Comparison of ENCODE assay signal across 29 cellular contexts in the genomic region with DNA sequence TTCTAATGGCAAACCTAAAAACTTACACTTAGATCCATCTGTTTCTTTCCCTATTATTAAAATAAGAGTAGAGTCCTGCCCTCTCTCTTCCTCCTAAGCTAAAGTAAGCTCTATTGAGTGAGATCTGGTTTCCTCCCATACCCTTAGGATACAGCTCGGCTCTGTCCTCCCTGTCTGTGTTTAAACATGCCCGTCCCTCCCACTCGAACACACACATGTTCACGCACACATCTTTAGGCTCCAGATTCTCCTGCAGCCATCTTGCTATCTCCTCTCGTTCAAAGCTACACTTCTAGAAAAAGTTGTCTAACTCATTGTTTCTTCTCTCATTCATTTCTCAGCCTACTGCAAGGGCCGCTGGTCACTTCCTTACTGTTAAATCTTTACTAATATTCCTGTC.
"Had no signal": no experiment of that assay in that cellular context is flagged by ENCODE, and none has a peak within 500 bp of the region (broad histone marks: within the 10 kb centered on the region; RNA-seq: fewer than 3 reads in every experiment).

No MANE protein-coding gene starts in this region.

- H3K4me3 Mint-ChIP-seq: activated CD4-positive, alpha-beta memory T cell treated with anti-CD3 and anti-CD28 coated beads for 36 hours; activated CD4-positive, alpha-beta T cell treated with anti-CD3 and anti-CD28 coated beads, Interleukin-2, amount 10 ng/mL, durations not matched to agents 24 days and 14 days; activated naive CD4-positive, alpha-beta T cell treated with anti-CD3 and anti-CD28 coated beads, Interleukin-2, amount 10 ng/mL, durations not matched to agents 7 days and 5 days; activated naive CD8-positive, alpha-beta T cell treated with anti-CD3 and anti-CD28 coated beads, Interleukin-2, amount 10 ng/mL, durations not matched to agents 7 days and 5 days; activated T-cell treated with anti-CD3 and anti-CD28 coated beads, Interleukin-2, amount 50 U/mL, for 24 hours; brain; effector memory CD8-positive, alpha-beta T cell; natural killer cell; neural progenitor cell; type B pancreatic cell had no signal

- H3K27ac ChIP-seq: esophagus muscularis mucosa, neural progenitor cell, uterus, VCaP had no signal

- H3K4me1 Mint-ChIP-seq: activated CD4-positive, alpha-beta T cell treated with anti-CD3 and anti-CD28 coated beads, Interleukin-2, amount 10 ng/mL, durations not matched to agents 24 days and 14 days; activated naive CD4-positive, alpha-beta T cell treated with anti-CD3 and anti-CD28 coated beads, Interleukin-2, amount 10 ng/mL, durations not matched to agents 7 days and 5 days; activated naive CD8-positive, alpha-beta T cell treated with anti-CD3 and anti-CD28 coated beads, Interleukin-2, amount 10 ng/mL, durations not matched to agents 7 days and 5 days; brain; natural killer cell; neural progenitor cell had no signal

- H3K36me3 Mint-ChIP-seq: activated CD4-positive, alpha-beta memory T cell treated with anti-CD3 and anti-CD28 coated beads for 36 hours; activated naive CD4-positive, alpha-beta T cell treated with anti-CD3 and anti-CD28 coated beads, Interleukin-2, amount 10 ng/mL, durations not matched to agents 7 days and 5 days; activated naive CD8-positive, alpha-beta T cell treated with anti-CD3 and anti-CD28 coated beads, Interleukin-2, amount 10 ng/mL, durations not matched to agents 7 days and 5 days; brain; neural progenitor cell; type B pancreatic cell had no signal

- H3K9me3 ChIP-seq: testis, uterus had no signal

- H3K27ac Mint-ChIP-seq: activated CD4-positive, alpha-beta memory T cell treated with anti-CD3 and anti-CD28 coated beads for 36 hours; activated CD4-positive, alpha-beta T cell treated with anti-CD3 and anti-CD28 coated beads, Interleukin-2, amount 10 ng/mL, durations not matched to agents 24 days and 14 days; activated naive CD4-positive, alpha-beta T cell treated with anti-CD3 and anti-CD28 coated beads, Interleukin-2, amount 10 ng/mL, durations not matched to agents 7 days and 5 days; activated naive CD8-positive, alpha-beta T cell treated with anti-CD3 and anti-CD28 coated beads, Interleukin-2, amount 10 ng/mL, durations not matched to agents 7 days and 5 days; activated T-cell treated with anti-CD3 and anti-CD28 coated beads, Interleukin-2, amount 50 U/mL, for 24 hours; brain; effector memory CD8-positive, alpha-beta T cell; natural killer cell; neural progenitor cell; type B pancreatic cell had no signal

- H3K36me3 ChIP-seq: ascending aorta, esophagus muscularis mucosa, neural progenitor cell, uterus had no signal

- H3K9ac ChIP-seq: neural progenitor cell had no signal

- H3K4me1 ChIP-seq: esophagus muscularis mucosa, neural progenitor cell, uterus had no signal

- ATAC-seq: activated CD4-positive, CD25-positive, alpha-beta regulatory T cell treated with anti-CD3 and anti-CD28 coated beads, Interleukin-2, amount 50 U/mL, for 24 hours; effector memory CD8-positive, alpha-beta T cell; left colon; natural killer cell had no signal

- H3K4me3 ChIP-seq: ascending aorta, esophagus muscularis mucosa, neural progenitor cell, testis, uterus had no signal

- H3K4me2 ChIP-seq: neural progenitor cell had no signal

- H2AFZ ChIP-seq: neural progenitor cell had no signal

- H3K27me3 ChIP-seq: ascending aorta, esophagus muscularis mucosa, neural progenitor cell, testis, uterus had no signal

- DNase-seq: activated CD4-positive, alpha-beta memory T cell treated with anti-CD3 and anti-CD28 coated beads for 36 hours; activated CD4-positive, alpha-beta T cell treated with anti-CD3 and anti-CD28 coated beads, Interleukin-2, amount 10 ng/mL, durations not matched to agents 24 days and 14 days; activated CD8-positive, alpha-beta memory T cell treated with anti-CD3 and anti-CD28 coated beads, Interleukin-2, amount 50 U/mL, for 48 hours; activated gamma-delta T cell; activated naive CD4-positive, alpha-beta T cell treated with anti-CD3 and anti-CD28 coated beads, Interleukin-2, amount 10 ng/mL, durations not matched to agents 7 days and 5 days; activated naive CD8-positive, alpha-beta T cell treated with anti-CD3 and anti-CD28 coated beads, Interleukin-2, amount 10 ng/mL, durations not matched to agents 7 days and 5 days; activated T-cell treated with anti-CD3 and anti-CD28 coated beads, Interleukin-2, amount 50 U/mL, for 24 hours; caudate nucleus; cortex of kidney; effector memory CD8-positive, alpha-beta T cell; glutamatergic neuron; hippocampal formation; kidney; left colon; mesenchymal stem cell; natural killer cell; posterior cingulate gyrus; right cardiac atrium; stimulated activated CD4-positive, alpha-beta T cell treated with anti-CD3 and anti-CD28 coated beads, Interleukin-2, amount 100 ng/mL, for 48 hours; stimulated activated naive CD4-positive, alpha-beta T cell treated with Interleukin-2 at 50 U/mL for 16 hours; testis; uterus had no signal
